In genomic region chr6:110181131-110182027, GRCh38 we compare ENCODE assay signal across 1 cellular context.
TF ChIP-seq lines count a peak whose summit lies in the region.

No MANE protein-coding gene starts in this region.

TF ChIP-seq in K562, 482 proteins besides CTCF, POLR2A, EP300 and RAD21 (continued from another document):
- TF ChIP-seq PKNOX1 (IDR thresholded peaks at IDR 0.05) (peak; percentile 63), ATF7 (IDR thresholded peaks at IDR 0.05) (0 out of 2 replicates have a peak, but pooled peaks have one; percentile 4), RB1 (IDR thresholded peaks at IDR 0.05; ENCODE audit: low read depth) (no peak), ZNF24 (IDR thresholded peaks at IDR 0.05) (0 out of 2 replicates have a peak, but pooled peaks have one; percentile 26)
